ENCODE assay signal across 8 cellular contexts in the genomic region with DNA sequence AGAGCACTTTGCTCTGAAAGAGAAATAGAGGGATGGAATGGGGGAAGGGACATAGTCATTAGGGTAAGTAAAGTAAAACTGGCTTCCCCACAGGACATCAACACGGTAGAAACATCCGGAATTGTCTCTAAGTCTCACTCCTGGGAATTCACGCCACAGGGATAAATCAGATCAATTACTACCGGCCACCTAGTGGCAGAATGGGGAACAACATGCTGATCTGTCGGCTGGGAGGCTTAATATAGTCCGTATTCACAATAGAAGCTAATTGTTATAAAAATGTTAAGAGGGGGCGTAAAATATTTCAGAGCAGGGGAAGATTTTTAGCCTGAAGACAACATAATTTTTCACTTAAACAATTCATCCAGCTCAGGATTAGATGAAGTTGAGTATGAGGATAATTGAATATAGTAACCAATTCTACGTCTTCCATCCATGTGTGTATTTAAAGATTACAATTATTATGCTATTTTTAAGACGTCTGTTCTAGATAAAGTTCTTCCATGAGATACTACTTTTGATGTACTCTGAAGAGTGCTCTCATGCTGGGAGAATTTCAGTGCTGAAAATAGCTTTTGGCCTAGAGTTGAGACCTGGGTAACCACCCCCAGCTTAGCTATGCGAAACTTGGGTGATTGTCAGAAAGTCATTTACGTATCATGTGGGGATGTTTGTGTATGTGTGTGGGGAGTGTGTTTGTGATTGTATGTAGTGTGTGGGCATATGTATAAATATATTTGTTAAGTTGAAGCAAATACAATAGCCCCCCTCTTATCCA.
A peak's percentile ranks its signal among the peaks of the same experiment; 100 is the strongest.
DNase-seq lines count a peak whose midpoint lies in the region; ATAC-seq, FAIRE-seq and TF ChIP-seq lines count a peak whose summit lies in the region.

No MANE protein-coding gene starts in this region.

- CTCF ChIA-PET in CD4-positive, alpha-beta memory T cell (lab: Charles Lee; ENCODE audit: partially characterized antibody): interaction anchor here (1.3 to 1.4 kb wide), 3 partner anchors 8 to 17 kb away, joined by 3 to 6 read pairs (median 4); no protein-coding TSS in a partner anchor

- POLR2A ChIA-PET in CD4-positive, alpha-beta memory T cell (lab: Charles Lee; ENCODE audit: partially characterized antibody): no interaction called here

- H3K4me1 Mint-ChIP-seq in CD4-positive, alpha-beta memory T cell: no peaks in the 10 kb centered on the region

- H3K4me3 Mint-ChIP-seq in CD4-positive, alpha-beta memory T cell: no peak overlapping the region

- H3K9me3 Mint-ChIP-seq in CD4-positive, alpha-beta memory T cell: peaks cover 0 to 7% (median 3%) of the 10 kb centered on the region in 8 donors

- H3K36me3 ChIP-seq in CD4-positive, alpha-beta memory T cell (ENCODE audit: insufficient read depth, low read length): no peaks in the 10 kb centered on the region

- no peaks in the 10 kb centered on the region for H3K4me1 ChIP-seq in right cardiac atrium (ENCODE audit: control insufficient read depth, insufficient read depth, low read length)
- no peaks in the 10 kb centered on the region for H3K4me1 ChIP-seq in CD4-positive, alpha-beta memory T cell (ENCODE audit: insufficient read depth, low read length)

- no peaks in the 10 kb centered on the region for H3K9me3 ChIP-seq in right cardiac atrium (ENCODE audit: control insufficient read depth, low read length)
- no peaks in the 10 kb centered on the region for H3K9me3 ChIP-seq in CD4-positive, alpha-beta memory T cell (ENCODE audit: control insufficient read depth in 1 of 2, low read length in 2 of 2)

- DNase-seq in D721Med (ENCODE audit: insufficient read length, low spot score) (no peak), HFF-Myc (ENCODE audit: extremely low read depth, low read depth) (peak; percentile 11), UCSD-AML1 (lab: John Stamatoyannopoulos, UW; ENCODE audit: unreplicated experiment) (peak; percentile 8), right cardiac atrium (peak in 1 of 3 donors; percentile 49)
- DNase-seq in stimulated activated CD4-positive, alpha-beta T cell treated with anti-CD3 and anti-CD28 coated beads, Interleukin-4, amount 100 ng/mL, for 1 hour: peak; percentile 4
- DNase-seq in effector CD4-positive, alpha-beta T cell: no peak
- DNase-seq in CD4-positive, alpha-beta memory T cell: no peak

- ATAC-seq in right cardiac atrium (peak; percentile 40 to 55), GM21423 (IDR thresholded peaks at IDR 0.05; ENCODE audit: unreplicated experiment) (no peak)

- intact Hi-C loops in right cardiac atrium (cut with DNase I): no loop called here
- intact Hi-C loops in CD4-positive, alpha-beta memory T cell (cut with micrococcal nuclease): no loop called here

- no peak overlapping the region for H3K27ac Mint-ChIP-seq in CD4-positive, alpha-beta memory T cell

- H3K27me3 Mint-ChIP-seq in CD4-positive, alpha-beta memory T cell: peaks cover 0 to 2% of the 10 kb centered on the region in 2 donors

- H3K4me3 ChIP-seq in HFF-Myc (replicated peaks; ENCODE audit: low read depth, low read length): no peak overlapping the region
- H3K4me3 ChIP-seq in right cardiac atrium (ENCODE audit: low read length): no peak overlapping the region
- H3K4me3 ChIP-seq in CD4-positive, alpha-beta memory T cell (ENCODE audit: low read length in 2 of 2): no peak overlapping the region

- H3K27ac ChIP-seq in right cardiac atrium (ENCODE audit: low read length): no peak overlapping the region
- H3K27ac ChIP-seq in CD4-positive, alpha-beta memory T cell (ENCODE audit: low read depth, low read length): no peak overlapping the region

- 41% methylated on average over 11 of the region's 11 CpGs for WGBS in right cardiac atrium

- no peaks in the 10 kb centered on the region for H3K27me3 ChIP-seq in right cardiac atrium (ENCODE audit: control insufficient read depth, insufficient read depth)
- no peaks in the 10 kb centered on the region for H3K27me3 ChIP-seq in CD4-positive, alpha-beta memory T cell (ENCODE audit: insufficient read depth, low read length)

- peak; percentile 66 for TF ChIP-seq CTCF in D721Med (IDR thresholded peaks at IDR 0.05; ENCODE audit: insufficient read depth, missing control alignments)
- TF ChIP-seq CTCF in HFF-Myc (IDR thresholded peaks at IDR 0.05; ENCODE audit: low read depth, low read length, missing control alignments): peak; percentile 81

- peak; percentile 74 for FAIRE-seq in D721Med (lab: Jason Lieb, UNC)

- no peaks in the 10 kb centered on the region for H3K36me3 Mint-ChIP-seq in CD4-positive, alpha-beta memory T cell

Comparison
In these comparisons a context has a peak if more than half of its experiments do, and no peak if none do; other contexts are left out.
1. DNase-seq: peak in HFF-Myc (single experiment), UCSD-AML1 (single experiment) and stimulated activated CD4-positive, alpha-beta T cell treated with anti-CD3 and anti-CD28 coated beads, Interleukin-4, amount 100 ng/mL, for 1 hour (single experiment); none in D721Med (single experiment), effector CD4-positive, alpha-beta T cell (single experiment) and CD4-positive, alpha-beta memory T cell (0 of 5).